Comparison of ENCODE assay signal across 8 cellular contexts in genomic region chr2:192029089-192029488, GRCh38.
A peak's percentile ranks its signal among the peaks of the same experiment; 100 is the strongest.
DNase-seq lines count a peak whose midpoint lies in the region; FAIRE-seq and TF ChIP-seq lines count a peak whose summit lies in the region.

No MANE protein-coding gene starts in this region.

- H3F3A ChIP-seq in GM23248 (ENCODE audit: insufficient read depth): no peaks in the 10 kb centered on the region

- peak; percentile 33 for FAIRE-seq in GM12891 (lab: Jason Lieb, UNC)

- H3K27ac ChIP-seq in GM23248: no peak overlapping the region

- no peaks in the 10 kb centered on the region for H4K20me1 ChIP-seq in GM23248 (ENCODE audit: insufficient read depth)

- no peaks in the 10 kb centered on the region for H3K9me3 ChIP-seq in GM23248 (ENCODE audit: low read depth)

- no peak for TF ChIP-seq CTCF in GM20000 (IDR thresholded peaks at IDR 0.05; ENCODE audit: extremely low read depth, missing control alignments)

- no peaks in the 10 kb centered on the region for H3K4me1 ChIP-seq in GM23248 (ENCODE audit: insufficient read depth)

- H3K36me3 ChIP-seq in GM23248 (ENCODE audit: low read depth): no peaks in the 10 kb centered on the region

- H3K27me3 ChIP-seq in GM23248 (replicated peaks; ENCODE audit: insufficient read depth): no peaks in the 10 kb centered on the region

- TF ChIP-seq POLR2A in GM12891 (IDR thresholded peaks at IDR 0.05; ENCODE audit: low read depth, low read length): no peak

- no peak overlapping the region for H2AFZ ChIP-seq in GM23248

- 67 to 72% methylated on average over 2 of the region's 2 CpGs for WGBS in GM23248 (ENCODE audit: low coverage in 1 of 2, low lambda C conversion rate in 2 of 2, missing lambda C conversion rate in 2 of 2), 2 experiments

- no peak overlapping the region for H3K4me2 ChIP-seq in GM23248 (ENCODE audit: unreplicated experiment)

- H3K9me2 ChIP-seq in GM23248 (ENCODE audit: insufficient read depth): no peaks in the 10 kb centered on the region

- H3K4me3 ChIP-seq in GM23248: no peak overlapping the region

- H3K9ac ChIP-seq in GM23248: no peak overlapping the region

- no peaks in the 10 kb centered on the region for H3K79me2 ChIP-seq in GM23248 (ENCODE audit: insufficient read depth)

- DNase-seq in GM12891 (ENCODE audit: insufficient read length, low spot score): no peak
- peak; percentile 26 for DNase-seq in GM23248
- peak; percentile 26 for DNase-seq in M059J (ENCODE audit: low read depth)
- peak; percentile 64 for DNase-seq in iPS DF 19.7 (ENCODE audit: low read depth, low spot score)
- DNase-seq in GM20000 (ENCODE audit: low spot score): no peak
- no peak for DNase-seq in NCI-H2196 (lab: John Stamatoyannopoulos, UW; ENCODE audit: unreplicated experiment)
- no peak for DNase-seq in 8988T
- no peak for DNase-seq in activated T-cell treated with anti-CD3 and anti-CD28 coated beads, Interleukin-2, amount 50 U/mL, for 48 hours

- in situ Hi-C loops in GM23248 (cut with MboI): no loop called here

TF ChIP-seq in GM12891, 5 proteins besides CTCF, POLR2A, EP300 and RAD21:
- TF ChIP-seq POLR2AphosphoS5 (IDR thresholded peaks at IDR 0.05; ENCODE audit: low read depth, low read length): no peak

Comparison
In these comparisons a context has a peak if more than half of its experiments do, and no peak if none do; other contexts are left out.
1. DNase-seq: peak in GM23248 (single experiment), M059J (single experiment) and iPS DF 19.7 (single experiment); none in GM12891 (single experiment), GM20000 (single experiment), NCI-H2196 (single experiment), 8988T (single experiment) and activated T-cell treated with anti-CD3 and anti-CD28 coated beads, Interleukin-2, amount 50 U/mL, for 48 hours (0 of 2).